Comparison of ENCODE assay signal across 15 cellular contexts in genomic region chr9:33885948-33886347, GRCh38.
"Had no signal": no experiment of that assay in that cellular context is flagged by ENCODE, and none has a peak within 500 bp of the region (broad histone marks: within the 10 kb centered on the region; RNA-seq: fewer than 3 reads in every experiment).

No MANE protein-coding gene starts in this region.

- H3K36me3 ChIP-seq: neural progenitor cell had no signal

- H3K27me3 ChIP-seq: neural progenitor cell, tibial nerve, upper lobe of left lung had no signal

- H3K4me3 ChIP-seq: coronary artery, lower lobe of right lung, neural progenitor cell, psoas muscle, thoracic aorta, tibial nerve, upper lobe of left lung had no signal

- H3K27ac Mint-ChIP-seq: natural killer cell treated with Interleukin-12 subunit alpha and Interleukin-12 subunit beta and Interleukin-15 and Interleukin-18, amount 100 ng/mL, for 72 hours; stimulated activated naive B cell treated with anti-CD40 and anti-IgM and Interleukin-4, amounts not matched to agents 10 μg/mL and 1 μg/mL and 100 μg/mL, for 72 hours; stimulated activated naive CD8-positive, alpha-beta T cell treated with anti-CD3 and anti-CD28 coated beads, Interleukin-15, Interleukin-2, amounts not matched to agents 100 ng/mL and 50 ng/mL, for 24 hours had no signal

- H3K9ac ChIP-seq: neural progenitor cell had no signal

- H3K4me3 Mint-ChIP-seq: natural killer cell treated with Interleukin-12 subunit alpha and Interleukin-12 subunit beta and Interleukin-15 and Interleukin-18, amount 100 ng/mL, for 72 hours; neural progenitor cell; stimulated activated naive B cell treated with anti-CD40 and anti-IgM and Interleukin-4, amounts not matched to agents 10 μg/mL and 1 μg/mL and 100 μg/mL, for 72 hours; stimulated activated naive CD8-positive, alpha-beta T cell treated with anti-CD3 and anti-CD28 coated beads, Interleukin-15, Interleukin-2, amounts not matched to agents 100 ng/mL and 50 ng/mL, for 24 hours had no signal

- H3K4me2 ChIP-seq: neural progenitor cell had no signal

- ATAC-seq: natural killer cell treated with Interleukin-12 subunit alpha and Interleukin-12 subunit beta and Interleukin-15 and Interleukin-18, amount 100 ng/mL, for 72 hours; psoas muscle; stimulated activated naive B cell treated with anti-CD40 and anti-IgM and Interleukin-4, amounts not matched to agents 10 μg/mL and 1 μg/mL and 100 μg/mL, for 72 hours had no signal

- H3K36me3 Mint-ChIP-seq: natural killer cell treated with Interleukin-12 subunit alpha and Interleukin-12 subunit beta and Interleukin-15 and Interleukin-18, amount 100 ng/mL, for 72 hours had no signal

- H3K27ac ChIP-seq: coronary artery, lower lobe of right lung, thoracic aorta, tibial nerve had no signal

- DNase-seq: effector memory CD4-positive, alpha-beta T cell; left ventricle myocardium superior; lower lobe of right lung; psoas muscle; small intestine; stimulated activated CD4-positive, alpha-beta T cell treated with anti-CD3 and anti-CD28 coated beads, Interleukin-15, amount 100 ng/mL, for 24 hours; stimulated activated CD4-positive, alpha-beta T cell treated with anti-CD3 and anti-CD28 coated beads, Interleukin-2, amount 100 ng/mL, for 48 hours; stimulated activated naive B cell treated with anti-CD40 and anti-IgM and Interleukin-4, amounts not matched to agents 10 μg/mL and 1 μg/mL and 100 μg/mL, for 72 hours; upper lobe of left lung had no signal

- H2AFZ ChIP-seq: neural progenitor cell had no signal

- H3K9me3 ChIP-seq: lower lobe of right lung, psoas muscle, thoracic aorta, tibial nerve, upper lobe of left lung had no signal

- H3K27me3 Mint-ChIP-seq: natural killer cell treated with Interleukin-12 subunit alpha and Interleukin-12 subunit beta and Interleukin-15 and Interleukin-18, amount 100 ng/mL, for 72 hours; stimulated activated naive B cell treated with anti-CD40 and anti-IgM and Interleukin-4, amounts not matched to agents 10 μg/mL and 1 μg/mL and 100 μg/mL, for 72 hours; stimulated activated naive CD8-positive, alpha-beta T cell treated with anti-CD3 and anti-CD28 coated beads, Interleukin-15, Interleukin-2, amounts not matched to agents 100 ng/mL and 50 ng/mL, for 24 hours had no signal

- H3K9me3 Mint-ChIP-seq: natural killer cell treated with Interleukin-12 subunit alpha and Interleukin-12 subunit beta and Interleukin-15 and Interleukin-18, amount 100 ng/mL, for 72 hours; neural progenitor cell; stimulated activated naive B cell treated with anti-CD40 and anti-IgM and Interleukin-4, amounts not matched to agents 10 μg/mL and 1 μg/mL and 100 μg/mL, for 72 hours; stimulated activated naive CD8-positive, alpha-beta T cell treated with anti-CD3 and anti-CD28 coated beads, Interleukin-15, Interleukin-2, amounts not matched to agents 100 ng/mL and 50 ng/mL, for 24 hours had no signal
